8 cellular contexts compared by ENCODE assay signal in the genomic region with DNA sequence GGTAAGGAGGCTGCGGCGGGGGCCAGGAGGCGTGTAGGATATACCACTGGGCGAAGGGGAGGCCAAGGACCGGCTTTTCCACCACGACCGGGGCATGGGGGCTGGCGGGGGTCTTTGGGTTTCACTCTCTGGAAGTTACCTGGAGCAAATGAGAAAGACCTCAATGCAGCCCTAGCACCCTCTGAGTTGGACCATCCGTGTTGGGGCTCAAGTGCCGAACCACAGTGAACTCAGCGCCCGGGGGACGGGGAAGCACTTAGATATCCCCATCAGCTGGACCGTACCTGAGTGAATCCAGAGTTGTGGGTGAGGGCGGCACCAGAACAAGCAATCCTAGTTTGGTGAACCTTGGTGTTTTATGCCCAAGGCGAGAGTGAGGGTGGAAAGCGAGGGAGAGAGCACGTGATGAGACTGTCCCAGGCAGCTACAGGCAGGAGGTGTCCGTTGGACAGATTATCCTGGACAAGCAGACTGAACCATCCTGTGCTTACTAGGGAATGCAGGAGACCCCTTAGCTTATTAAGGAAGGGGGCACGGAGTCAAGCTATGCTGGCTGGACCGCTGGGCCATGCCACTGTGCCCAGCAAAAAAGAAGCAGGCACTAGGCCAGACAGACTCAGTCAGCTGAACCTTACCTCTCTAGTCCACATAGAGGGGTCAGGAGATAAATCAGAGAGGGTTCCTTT. TPM values are rescaled to one million over a fixed set of nuclear protein-coding genes. Genes with fewer than 3 reads are reported as not detected.
DNase-seq lines count a peak whose midpoint lies in the region; ATAC-seq and TF ChIP-seq lines count a peak whose summit lies in the region.

No MANE protein-coding gene starts in this region.

- in situ Hi-C loops in GM13976 (cut with MboI; ENCODE audit: low sequenced_read_pairs, unreplicated experiment) = no loop called here

- H3K27ac ChIP-seq in VCaP = peak overlapping the region; percentile 94

- no peak for TF ChIP-seq CTCF in GM12865 (IDR thresholded peaks at IDR 0.05; ENCODE audit: insufficient read depth, low read depth, low read length, missing control alignments)
- TF ChIP-seq CTCF in VCaP (conservative IDR thresholded peaks at IDR 0.05) = no peak
- no peak for TF ChIP-seq CTCF in fibroblast of villous mesenchyme (IDR thresholded peaks at IDR 0.05; ENCODE audit: insufficient read depth, low read depth, low read length)
- TF ChIP-seq CTCF in retinal pigment epithelial cell (conservative IDR thresholded peaks at IDR 0.05; ENCODE audit: low read depth, low read length) = no peak
- TF ChIP-seq CTCF in GM13976 (IDR thresholded peaks at IDR 0.05; ENCODE audit: borderline replicate concordance, control extremely low read depth, extremely low read depth, insufficient read depth, missing control alignments) = no peak

- ATAC-seq in HG03135 (IDR thresholded peaks at IDR 0.05; ENCODE audit: unreplicated experiment) = no peak

- H3K4me3 ChIP-seq in GM12865 (ENCODE audit: low read depth, low read length) (peak overlapping the region; percentile 74), fibroblast of villous mesenchyme (ENCODE audit: low read depth, low read length) (peak overlapping the region; percentile 99), retinal pigment epithelial cell (ENCODE audit: low read length) (peak overlapping the region; percentile 96)

- no peak for DNase-seq in GM12865 (ENCODE audit: low read depth)
- DNase-seq in fibroblast of villous mesenchyme (ENCODE audit: low read depth) = no peak
- no peak for DNase-seq in retinal pigment epithelial cell (ENCODE audit: low read depth)
- no peak for DNase-seq in germinal center (ENCODE audit: low spot score)
- DNase-seq in GM13976 (ENCODE audit: low spot score) = no peak
- DNase-seq in midbrain (lab: John Stamatoyannopoulos, UW) = no peak

RNA-seq across cellular contexts. Expression of gene GET3, which starts 0.5 kb away (rescaled TPM):
- total RNA-seq in fibroblast of villous mesenchyme = 79.2 and 82.5 TPM in 2 replicates

RNA-seq across cellular contexts. Expression of gene TRIR, which starts 3.3 kb away (rescaled TPM):
- total RNA-seq in fibroblast of villous mesenchyme = 127 and 153 TPM in 2 replicates

RNA-seq across cellular contexts. Expression of gene BEST2, which starts 13.8 kb away (rescaled TPM):
- not detected in 2 replicates for total RNA-seq in fibroblast of villous mesenchyme

RNA-seq across cellular contexts. Expression of gene TNPO2, which starts 14.1 kb away (rescaled TPM):
- 36.7 and 53.1 TPM in 2 replicates for total RNA-seq in fibroblast of villous mesenchyme

RNA-seq across cellular contexts. Expression of gene HOOK2, which starts 37.5 kb away (rescaled TPM):
- total RNA-seq in fibroblast of villous mesenchyme = 12.2 and 15.1 TPM in 2 replicates
